Comparison of ENCODE assay signal across 1 cellular context in the genomic region with DNA sequence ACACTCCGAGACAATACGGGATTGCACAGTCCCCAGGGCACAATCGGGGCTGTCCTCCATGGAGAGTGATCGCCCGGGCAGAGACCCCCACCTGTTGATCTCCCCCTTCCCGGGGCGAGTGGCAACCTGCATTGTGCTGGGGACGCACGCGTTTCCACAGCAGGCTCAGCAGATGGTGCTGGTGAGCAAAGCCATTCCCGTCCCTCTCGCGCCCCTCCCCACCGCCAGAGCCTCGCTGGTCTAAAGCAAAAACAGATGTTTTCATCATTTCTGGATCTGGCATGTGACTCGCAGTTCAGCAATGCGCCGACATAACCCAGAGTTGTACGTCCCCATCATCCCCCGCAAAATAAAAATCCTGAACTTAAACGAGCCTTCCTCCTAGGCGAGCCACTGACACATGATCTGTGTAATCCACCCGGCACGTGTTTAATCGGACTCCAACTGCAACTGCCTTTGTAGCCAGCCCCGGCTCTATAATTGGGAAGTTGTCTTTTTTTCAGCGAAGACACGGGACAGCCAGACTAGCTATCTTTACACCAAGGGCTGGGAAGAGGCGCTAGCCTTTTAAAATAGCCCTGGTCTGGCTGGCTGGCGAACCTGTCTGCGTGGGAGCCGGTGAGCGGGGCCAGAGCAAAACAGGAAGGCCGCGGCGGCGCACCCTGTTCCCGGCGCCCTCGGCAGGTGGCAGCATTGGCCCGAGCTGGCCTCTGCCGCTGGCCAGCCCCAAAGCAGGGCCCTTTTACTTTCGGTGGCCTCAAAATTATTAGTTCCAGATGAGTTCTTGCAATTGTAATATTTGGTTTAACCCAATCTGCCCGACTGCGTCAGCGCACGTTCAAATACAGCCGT.
TF ChIP-seq lines count a peak whose summit lies in the region.

No MANE protein-coding gene starts in this region.

TF ChIP-seq in HepG2, 621 proteins besides CTCF, POLR2A, EP300 and RAD21 (continued from another document and continues in another):
- no peak; the same call in 1 of the 2 replicates for TF ChIP-seq ARID5B (CRISPR knock-in tag; IDR thresholded peaks at IDR 0.05)
- TF ChIP-seq ZNF792 (CRISPR knock-in tag; IDR thresholded peaks at IDR 0.05) = no peak
- TF ChIP-seq ZEB1 (IDR thresholded peaks at IDR 0.05; ENCODE audit: insufficient replicate concordance, low read depth) = no peak
- no peak for TF ChIP-seq ZNF83 (CRISPR knock-in tag; IDR thresholded peaks at IDR 0.05; ENCODE audit: borderline replicate concordance)
- no peak for TF ChIP-seq CENPBD1 (CRISPR knock-in tag; IDR thresholded peaks at IDR 0.05; ENCODE audit: borderline replicate concordance, low read depth)
- TF ChIP-seq ZNF713 (CRISPR knock-in tag; IDR thresholded peaks at IDR 0.05) = no peak
- TF ChIP-seq, protein P1, sequence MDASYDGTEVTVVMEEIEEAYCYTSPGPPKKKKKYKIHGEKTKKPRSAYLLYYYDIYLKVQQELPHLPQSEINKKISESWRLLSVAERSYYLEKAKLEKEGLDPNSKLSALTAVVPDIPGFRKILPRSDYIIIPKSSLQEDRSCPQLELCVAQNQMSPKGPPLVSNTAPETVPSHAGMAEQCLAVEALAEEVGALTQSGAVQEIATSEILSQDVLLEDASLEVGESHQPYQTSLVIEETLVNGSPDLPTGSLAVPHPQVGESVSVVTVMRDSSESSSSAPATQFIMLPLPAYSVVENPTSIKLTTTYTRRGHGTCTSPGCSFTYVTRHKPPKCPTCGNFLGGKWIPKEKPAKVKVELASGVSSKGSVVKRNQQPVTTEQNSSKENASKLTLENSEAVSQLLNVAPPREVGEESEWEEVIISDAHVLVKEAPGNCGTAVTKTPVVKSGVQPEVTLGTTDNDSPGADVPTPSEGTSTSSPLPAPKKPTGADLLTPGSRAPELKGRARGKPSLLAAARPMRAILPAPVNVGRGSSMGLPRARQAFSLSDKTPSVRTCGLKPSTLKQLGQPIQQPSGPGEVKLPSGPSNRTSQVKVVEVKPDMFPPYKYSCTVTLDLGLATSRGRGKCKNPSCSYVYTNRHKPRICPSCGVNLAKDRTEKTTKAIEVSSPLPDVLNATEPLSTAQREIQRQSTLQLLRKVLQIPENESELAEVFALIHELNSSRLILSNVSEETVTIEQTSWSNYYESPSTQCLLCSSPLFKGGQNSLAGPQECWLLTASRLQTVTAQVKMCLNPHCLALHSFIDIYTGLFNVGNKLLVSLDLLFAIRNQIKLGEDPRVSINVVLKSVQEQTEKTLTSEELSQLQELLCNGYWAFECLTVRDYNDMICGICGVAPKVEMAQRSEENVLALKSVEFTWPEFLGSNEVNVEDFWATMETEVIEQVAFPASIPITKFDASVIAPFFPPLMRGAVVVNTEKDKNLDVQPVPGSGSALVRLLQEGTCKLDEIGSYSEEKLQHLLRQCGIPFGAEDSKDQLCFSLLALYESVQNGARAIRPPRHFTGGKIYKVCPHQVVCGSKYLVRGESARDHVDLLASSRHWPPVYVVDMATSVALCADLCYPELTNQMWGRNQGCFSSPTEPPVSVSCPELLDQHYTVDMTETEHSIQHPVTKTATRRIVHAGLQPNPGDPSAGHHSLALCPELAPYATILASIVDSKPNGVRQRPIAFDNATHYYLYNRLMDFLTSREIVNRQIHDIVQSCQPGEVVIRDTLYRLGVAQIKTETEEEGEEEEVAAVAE (CRISPR knock-in tag; IDR thresholded peaks at IDR 0.05; ENCODE audit: borderline replicate concordance) = no peak; the same call in 1 of the 2 replicates
- TF ChIP-seq POGZ (CRISPR knock-in tag; IDR thresholded peaks at IDR 0.05) = peak; percentile 42; the same call in 1 of the 2 replicates
- TF ChIP-seq TEAD2 (CRISPR knock-in tag; IDR thresholded peaks at IDR 0.05) = no peak
- no peak for TF ChIP-seq FOXO1 (CRISPR knock-in tag; IDR thresholded peaks at IDR 0.05)
- TF ChIP-seq ZNF354B (CRISPR knock-in tag; IDR thresholded peaks at IDR 0.05) = no peak
- TF ChIP-seq FOXP1 (IDR thresholded peaks at IDR 0.05) = no peak
- TF ChIP-seq FOXP1 (CRISPR knock-in tag; IDR thresholded peaks at IDR 0.05) = no peak
- no peak for TF ChIP-seq NONO (IDR thresholded peaks at IDR 0.05)
- peak; percentile 25; the same call in 1 of the 2 replicates for TF ChIP-seq NONO (CRISPR knock-in tag; conservative IDR thresholded peaks at IDR 0.05)
- TF ChIP-seq ZNF841 (CRISPR knock-in tag; IDR thresholded peaks at IDR 0.05; ENCODE audit: borderline replicate concordance) = no peak
- no peak for TF ChIP-seq SOX13 (IDR thresholded peaks at IDR 0.05)
- TF ChIP-seq SOX13 (CRISPR knock-in tag; conservative IDR thresholded peaks at IDR 0.05 in 1 of 2, IDR thresholded peaks at IDR 0.05 in 1 of 2) = no peak
- TF ChIP-seq SPEN (CRISPR knock-in tag; IDR thresholded peaks at IDR 0.05; ENCODE audit: low read depth) = peak; percentile 39
- 0 out of 2 replicates have a peak, but pooled peaks have one; percentile 49 for TF ChIP-seq SNAPC5 (CRISPR knock-in tag; IDR thresholded peaks at IDR 0.05; ENCODE audit: borderline replicate concordance)
- TF ChIP-seq FOXA1 (IDR thresholded peaks at IDR 0.05) = no peak
- no peak for TF ChIP-seq FOXA1 (CRISPR knock-in tag; IDR thresholded peaks at IDR 0.05)
- TF ChIP-seq KDM2A (CRISPR knock-in tag; IDR thresholded peaks at IDR 0.05; ENCODE audit: borderline replicate concordance, low read depth) = peak; percentile 75
- no peak for TF ChIP-seq ZNF350 (CRISPR knock-in tag; IDR thresholded peaks at IDR 0.05; ENCODE audit: borderline replicate concordance, low read depth)
- no peak for TF ChIP-seq ZFP1 (CRISPR knock-in tag; IDR thresholded peaks at IDR 0.05)
- no peak for TF ChIP-seq ZNF75D (CRISPR knock-in tag; IDR thresholded peaks at IDR 0.05; ENCODE audit: borderline replicate concordance)
- no peak for TF ChIP-seq ZNF260 (CRISPR knock-in tag; IDR thresholded peaks at IDR 0.05; ENCODE audit: borderline replicate concordance, low read depth)
- TF ChIP-seq MTA1 (CRISPR knock-in tag; IDR thresholded peaks at IDR 0.05; ENCODE audit: borderline replicate concordance) = no peak; the same call in 1 of the 2 replicates
- TF ChIP-seq ZNF20 (CRISPR knock-in tag; IDR thresholded peaks at IDR 0.05) = no peak
- no peak for TF ChIP-seq SUZ12 (IDR thresholded peaks at IDR 0.05; ENCODE audit: low read depth, low read length)
- no peak for TF ChIP-seq MATR3 (CRISPR knock-in tag; IDR thresholded peaks at IDR 0.05)
- no peak for TF ChIP-seq NFKBIZ (CRISPR knock-in tag; IDR thresholded peaks at IDR 0.05)
- no peak for TF ChIP-seq ZNF704 (CRISPR knock-in tag; IDR thresholded peaks at IDR 0.05; ENCODE audit: borderline replicate concordance)
- TF ChIP-seq HDAC2 (CRISPR knock-in tag; IDR thresholded peaks at IDR 0.05) = peak; percentile 48; the same call in 1 of the 2 replicates
- TF ChIP-seq KLF16 (CRISPR knock-in tag; IDR thresholded peaks at IDR 0.05) = no peak; a peak in 1 of 4 replicates
- TF ChIP-seq TP53 (CRISPR knock-in tag; conservative IDR thresholded peaks at IDR 0.05) = no peak
- TF ChIP-seq ZZZ3 (CRISPR knock-in tag; IDR thresholded peaks at IDR 0.05; ENCODE audit: borderline replicate concordance) = no peak
- TF ChIP-seq ZNF7 (CRISPR knock-in tag; IDR thresholded peaks at IDR 0.05) = no peak
- TF ChIP-seq NR2F1 (CRISPR knock-in tag; IDR thresholded peaks at IDR 0.05) = no peak
- TF ChIP-seq, protein P2, sequence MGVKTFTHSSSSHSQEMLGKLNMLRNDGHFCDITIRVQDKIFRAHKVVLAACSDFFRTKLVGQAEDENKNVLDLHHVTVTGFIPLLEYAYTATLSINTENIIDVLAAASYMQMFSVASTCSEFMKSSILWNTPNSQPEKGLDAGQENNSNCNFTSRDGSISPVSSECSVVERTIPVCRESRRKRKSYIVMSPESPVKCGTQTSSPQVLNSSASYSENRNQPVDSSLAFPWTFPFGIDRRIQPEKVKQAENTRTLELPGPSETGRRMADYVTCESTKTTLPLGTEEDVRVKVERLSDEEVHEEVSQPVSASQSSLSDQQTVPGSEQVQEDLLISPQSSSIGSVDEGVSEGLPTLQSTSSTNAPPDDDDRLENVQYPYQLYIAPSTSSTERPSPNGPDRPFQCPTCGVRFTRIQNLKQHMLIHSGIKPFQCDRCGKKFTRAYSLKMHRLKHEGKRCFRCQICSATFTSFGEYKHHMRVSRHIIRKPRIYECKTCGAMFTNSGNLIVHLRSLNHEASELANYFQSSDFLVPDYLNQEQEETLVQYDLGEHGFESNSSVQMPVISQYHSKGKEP (CRISPR knock-in tag; IDR thresholded peaks at IDR 0.05) = no peak
- TF ChIP-seq MEIS1 (CRISPR knock-in tag; IDR thresholded peaks at IDR 0.05; ENCODE audit: borderline replicate concordance) = no peak
- TF ChIP-seq SMAD1 (CRISPR knock-in tag; IDR thresholded peaks at IDR 0.05; ENCODE audit: borderline replicate concordance, low read depth) = no peak
- TF ChIP-seq, protein P3, sequence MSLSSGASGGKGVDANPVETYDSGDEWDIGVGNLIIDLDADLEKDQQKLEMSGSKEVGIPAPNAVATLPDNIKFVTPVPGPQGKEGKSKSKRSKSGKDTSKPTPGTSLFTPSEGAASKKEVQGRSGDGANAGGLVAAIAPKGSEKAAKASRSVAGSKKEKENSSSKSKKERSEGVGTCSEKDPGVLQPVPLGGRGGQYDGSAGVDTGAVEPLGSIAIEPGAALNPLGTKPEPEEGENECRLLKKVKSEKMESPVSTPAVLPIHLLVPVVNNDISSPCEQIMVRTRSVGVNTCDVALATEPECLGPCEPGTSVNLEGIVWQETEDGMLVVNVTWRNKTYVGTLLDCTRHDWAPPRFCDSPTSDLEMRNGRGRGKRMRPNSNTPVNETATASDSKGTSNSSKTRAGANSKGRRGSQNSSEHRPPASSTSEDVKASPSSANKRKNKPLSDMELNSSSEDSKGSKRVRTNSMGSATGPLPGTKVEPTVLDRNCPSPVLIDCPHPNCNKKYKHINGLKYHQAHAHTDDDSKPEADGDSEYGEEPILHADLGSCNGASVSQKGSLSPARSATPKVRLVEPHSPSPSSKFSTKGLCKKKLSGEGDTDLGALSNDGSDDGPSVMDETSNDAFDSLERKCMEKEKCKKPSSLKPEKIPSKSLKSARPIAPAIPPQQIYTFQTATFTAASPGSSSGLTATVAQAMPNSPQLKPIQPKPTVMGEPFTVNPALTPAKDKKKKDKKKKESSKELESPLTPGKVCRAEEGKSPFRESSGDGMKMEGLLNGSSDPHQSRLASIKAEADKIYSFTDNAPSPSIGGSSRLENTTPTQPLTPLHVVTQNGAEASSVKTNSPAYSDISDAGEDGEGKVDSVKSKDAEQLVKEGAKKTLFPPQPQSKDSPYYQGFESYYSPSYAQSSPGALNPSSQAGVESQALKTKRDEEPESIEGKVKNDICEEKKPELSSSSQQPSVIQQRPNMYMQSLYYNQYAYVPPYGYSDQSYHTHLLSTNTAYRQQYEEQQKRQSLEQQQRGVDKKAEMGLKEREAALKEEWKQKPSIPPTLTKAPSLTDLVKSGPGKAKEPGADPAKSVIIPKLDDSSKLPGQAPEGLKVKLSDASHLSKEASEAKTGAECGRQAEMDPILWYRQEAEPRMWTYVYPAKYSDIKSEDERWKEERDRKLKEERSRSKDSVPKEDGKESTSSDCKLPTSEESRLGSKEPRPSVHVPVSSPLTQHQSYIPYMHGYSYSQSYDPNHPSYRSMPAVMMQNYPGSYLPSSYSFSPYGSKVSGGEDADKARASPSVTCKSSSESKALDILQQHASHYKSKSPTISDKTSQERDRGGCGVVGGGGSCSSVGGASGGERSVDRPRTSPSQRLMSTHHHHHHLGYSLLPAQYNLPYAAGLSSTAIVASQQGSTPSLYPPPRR (CRISPR knock-in tag; IDR thresholded peaks at IDR 0.05; ENCODE audit: borderline replicate concordance) = no peak
